In genomic region chr7:139321071-139321745, GRCh38 we compare ENCODE assay signal across 9 cellular contexts. TPM values are rescaled to one million over a fixed set of nuclear protein-coding genes. Genes with fewer than 3 reads are reported as not detected.
DNase-seq lines count a peak whose midpoint lies in the region; FAIRE-seq and TF ChIP-seq lines count a peak whose summit lies in the region.
"Had no signal": no experiment of that assay in that cellular context is flagged by ENCODE, and none has a peak within 500 bp of the region (broad histone marks: within the 10 kb centered on the region; RNA-seq: fewer than 3 reads in every experiment).

No MANE protein-coding gene starts in this region.

- no peaks in the 10 kb centered on the region for H3K9me2 ChIP-seq in SK-N-SH

- TF ChIP-seq CTCF in AG10803 (conservative IDR thresholded peaks at IDR 0.05; ENCODE audit: low read length) (peak; percentile 47), SK-N-SH (IDR thresholded peaks at IDR 0.05) (peak; percentile 56)

- H4K20me1 ChIP-seq in SK-N-SH (ENCODE audit: insufficient read depth) = no peaks in the 10 kb centered on the region

- FAIRE-seq in H54 (lab: Jason Lieb, UNC) = no peak

- no peaks in the 10 kb centered on the region for H3K9me3 ChIP-seq in SK-N-SH

- H3K4me1 ChIP-seq in SK-N-SH (ENCODE audit: control insufficient read depth in 1 of 2, insufficient read depth in 2 of 2, low read depth in 1 of 2, low read length in 1 of 2) = no peaks in the 10 kb centered on the region

- CTCF ChIA-PET in SK-N-SH (lab: Yijun Ruan, JAX) = interaction anchor here (1.0 to 1.9 kb wide), 4 partner anchors 12 to 178 kb away, joined by 3 to 5 read pairs (median 4); no protein-coding TSS in a partner anchor

- peak overlapping the region; percentile 32; the same call in 1 of the 2 replicates for H2AFZ ChIP-seq in SK-N-SH (ENCODE audit: low read depth)

- no peaks in the 10 kb centered on the region for H3K79me2 ChIP-seq in SK-N-SH (ENCODE audit: insufficient read depth)

- DNase-seq in AG10803 (ENCODE audit: low read depth) (peak; percentile 34), H54 (ENCODE audit: insufficient read length, low spot score) (peak; percentile 8), SK-N-SH (no peak), iris pigment epithelial cell (ENCODE audit: low read depth) (peak; percentile 45), NCI-H2171 treated with DMSO at 0.1 percent for 48 hours (lab: John Stamatoyannopoulos, UW) (no peak), NCI-H2227 treated with DMSO at 0.1 percent for 48 hours (lab: John Stamatoyannopoulos, UW) (no peak), occipital lobe (lab: John Stamatoyannopoulos, UW) (no peak), HuH-7.5 (ENCODE audit: low spot score) (no peak)
- DNase-seq: GF-D8 had no signal

- H3K27ac ChIP-seq in SK-N-SH (ENCODE audit: low read depth in 2 of 2, low read length in 1 of 2) = no peak overlapping the region

- TF ChIP-seq EP300 in SK-N-SH (IDR thresholded peaks at IDR 0.05; ENCODE audit: borderline replicate concordance in 1 of 2, low read depth in 1 of 2, low read length in 1 of 2) = no peak

- H3K36me3 ChIP-seq in SK-N-SH (replicated peaks in 1 of 2; ENCODE audit: control insufficient read depth in 1 of 2, insufficient read depth in 2 of 2, low read length in 1 of 2) = no peaks in the 10 kb centered on the region

- no peaks in the 10 kb centered on the region for H3F3A ChIP-seq in SK-N-SH (replicated peaks; ENCODE audit: insufficient read depth)

- no peaks in the 10 kb centered on the region for H3K27me3 ChIP-seq in SK-N-SH (ENCODE audit: insufficient read depth)

- peak; percentile 49 for TF ChIP-seq RAD21 in SK-N-SH (IDR thresholded peaks at IDR 0.05; ENCODE audit: low read length)

- no peak overlapping the region for H3K4me2 ChIP-seq in SK-N-SH

- no peak overlapping the region for H3K4me3 ChIP-seq in AG10803 (ENCODE audit: low read length)
- no peak overlapping the region for H3K4me3 ChIP-seq in SK-N-SH (ENCODE audit: low read depth in 2 of 2, low read length in 1 of 2)

- 85% methylated on average over 11 of the region's 11 CpGs for WGBS in SK-N-SH (ENCODE audit: low lambda C conversion rate)

- H3K9ac ChIP-seq in SK-N-SH = no peak overlapping the region

- no peak for TF ChIP-seq POLR2A in H54 (IDR thresholded peaks at IDR 0.05; ENCODE audit: low read depth, low read length)

- POLR2A ChIA-PET in SK-N-SH (lab: Yijun Ruan, JAX) = no interaction called here

TF ChIP-seq in SK-N-SH, 30 proteins besides CTCF, POLR2A, EP300 and RAD21:
- TF ChIP-seq REST (IDR thresholded peaks at IDR 0.05; ENCODE audit: low read depth, low read length) = no peak
- no peak for TF ChIP-seq ZBTB33 (IDR thresholded peaks at IDR 0.05; ENCODE audit: borderline replicate concordance, low read depth)
- no peak for TF ChIP-seq RXRA (IDR thresholded peaks at IDR 0.05; ENCODE audit: borderline replicate concordance, low read depth)
- TF ChIP-seq SIN3A (IDR thresholded peaks at IDR 0.05; ENCODE audit: borderline replicate concordance, low read depth, low read length) = no peak
TF ChIP-seq in SK-N-SH: peak in this region for 0.

RNA-seq across cellular contexts. Expression of gene FMC1, which starts 19.9 kb away (rescaled TPM):
- 59.0 and 59.9 TPM in 2 replicates for polyA plus RNA-seq in SK-N-SH (2012; rRNA removed)
- polyA plus RNA-seq in SK-N-SH (2012; cell fraction: cytosol; rRNA removed) = 56.8 and 60.1 TPM in 2 replicates
- 17.6 and 24.0 TPM in 2 replicates for polyA plus RNA-seq in SK-N-SH (2012; cell fraction: nucleus; rRNA removed)
- total RNA-seq in occipital lobe = 16.8 TPM

RNA-seq across cellular contexts. Expression of gene LUC7L2, which starts 38.5 kb away (rescaled TPM):
- polyA plus RNA-seq in SK-N-SH (2012; rRNA removed) = 45.7 and 50.7 TPM in 2 replicates
- 40.3 and 50.3 TPM in 2 replicates for polyA plus RNA-seq in SK-N-SH (2012; cell fraction: cytosol; rRNA removed)
- polyA plus RNA-seq in SK-N-SH (2012; cell fraction: nucleus; rRNA removed) = 136 and 151 TPM in 2 replicates
- total RNA-seq in occipital lobe = 51.3 TPM

Comparison
In these comparisons a context has a peak if more than half of its experiments do, and no peak if none do; other contexts are left out.
1. DNase-seq: peak in AG10803 (single experiment), H54 (single experiment) and iris pigment epithelial cell (single experiment); none in SK-N-SH (single experiment), NCI-H2171 treated with DMSO at 0.1 percent for 48 hours (single experiment), NCI-H2227 treated with DMSO at 0.1 percent for 48 hours (single experiment), occipital lobe (single experiment) and HuH-7.5 (single experiment).